ENCODE assay signal across 26 cellular contexts in genomic region chr13:44459674-44460073, GRCh38.
"Had no signal": no experiment of that assay in that cellular context is flagged by ENCODE, and none has a peak within 500 bp of the region (broad histone marks: within the 10 kb centered on the region; RNA-seq: fewer than 3 reads in every experiment).

No MANE protein-coding gene starts in this region.

- H3K4me3 Mint-ChIP-seq: activated CD4-positive, alpha-beta memory T cell treated with anti-CD3 and anti-CD28 coated beads for 36 hours; activated CD4-positive, alpha-beta T cell treated with anti-CD3 and anti-CD28 coated beads for 36 hours; activated CD4-positive, alpha-beta T cell treated with anti-CD3 and anti-CD28 coated beads, Interleukin-2, amount 10 ng/mL, durations not matched to agents 24 days and 14 days; activated CD8-positive, alpha-beta memory T cell treated with anti-CD3 and anti-CD28 coated beads, Interleukin-2, amount 10 ng/mL, durations not matched to agents 7 days and 5 days; activated CD8-positive, alpha-beta T cell treated with anti-CD3 and anti-CD28 coated beads, Interleukin-2, amount 10 ng/mL, durations not matched to agents 7 days and 5 days; activated naive CD4-positive, alpha-beta T cell treated with anti-CD3 and anti-CD28 coated beads for 36 hours; activated naive CD4-positive, alpha-beta T cell treated with anti-CD3 and anti-CD28 coated beads, Interleukin-2, amount 50 U/mL, for 24 hours; activated naive CD8-positive, alpha-beta T cell treated with anti-CD3 and anti-CD28 coated beads for 36 hours; activated T-helper 1 cell treated with anti-CD3 and anti-CD28 coated beads, Interleukin-12 subunit alpha, Interleukin-12 subunit beta, Interleukin-2, Interleukin-4 antibody, amounts not matched to agents 30 ng/mL and 10 ng/mL and 1 ng/mL, durations not matched to agents 14 hours and 24 hours and 36 hours had no signal

- H3K27me3 ChIP-seq: body of pancreas, colonic mucosa, esophagus squamous epithelium, gastroesophageal sphincter had no signal

- H3K9me3 Mint-ChIP-seq: activated CD4-positive, alpha-beta memory T cell treated with anti-CD3 and anti-CD28 coated beads for 36 hours; activated naive CD4-positive, alpha-beta T cell treated with anti-CD3 and anti-CD28 coated beads, Interleukin-2, amount 50 U/mL, for 24 hours; activated naive CD8-positive, alpha-beta T cell treated with anti-CD3 and anti-CD28 coated beads for 36 hours; activated T-helper 1 cell treated with anti-CD3 and anti-CD28 coated beads, Interleukin-12 subunit alpha, Interleukin-12 subunit beta, Interleukin-2, Interleukin-4 antibody, amounts not matched to agents 30 ng/mL and 10 ng/mL and 1 ng/mL, durations not matched to agents 14 hours and 24 hours and 36 hours; activated T-helper 2 cell treated with anti-CD3 and anti-CD28 coated beads, Interferon-gamma antibody, Interleukin-2, Interleukin-4, amounts not matched to agents 10 μg/mL and 5 μg/mL and 100 μg/mL, durations not matched to agents 14 hours and 24 hours and 36 hours had no signal

- H3K36me3 ChIP-seq: colonic mucosa had no signal

- H3K36me3 Mint-ChIP-seq: activated CD4-positive, alpha-beta memory T cell treated with anti-CD3 and anti-CD28 coated beads for 36 hours; activated CD8-positive, alpha-beta memory T cell treated with anti-CD3 and anti-CD28 coated beads, Interleukin-2, amount 10 ng/mL, durations not matched to agents 7 days and 5 days; activated naive CD8-positive, alpha-beta T cell treated with anti-CD3 and anti-CD28 coated beads for 36 hours had no signal

- ATAC-seq: activated CD4-positive, alpha-beta T cell treated with anti-CD3 and anti-CD28 coated beads for 36 hours; activated CD8-positive, alpha-beta memory T cell treated with anti-CD3 and anti-CD28 coated beads, Interleukin-2, amount 10 ng/mL, durations not matched to agents 7 days and 5 days; activated CD8-positive, alpha-beta T cell treated with anti-CD3 and anti-CD28 coated beads, Interleukin-2, amount 10 ng/mL, durations not matched to agents 7 days and 5 days; body of pancreas had no signal

- DNase-seq: activated CD4-positive, alpha-beta memory T cell treated with anti-CD3 and anti-CD28 coated beads for 36 hours; activated CD4-positive, alpha-beta T cell treated with anti-CD3 and anti-CD28 coated beads for 36 hours; activated CD4-positive, alpha-beta T cell treated with anti-CD3 and anti-CD28 coated beads, Interleukin-2, amount 10 ng/mL, durations not matched to agents 24 days and 14 days; activated CD4-positive, CD25-positive, alpha-beta regulatory T cell; activated CD4-positive, CD25-positive, alpha-beta regulatory T cell treated with anti-CD3 and anti-CD28 coated beads, Interleukin-2, amount 50 U/mL, for 72 hours; activated CD8-positive, alpha-beta memory T cell treated with anti-CD3 and anti-CD28 coated beads, Interleukin-2, amount 10 ng/mL, durations not matched to agents 7 days and 5 days; activated CD8-positive, alpha-beta memory T cell treated with anti-CD3 and anti-CD28 coated beads, Interleukin-2, amount 50 U/mL, for 4 hours; activated CD8-positive, alpha-beta T cell treated with anti-CD3 and anti-CD28 coated beads, Interleukin-2, amount 10 ng/mL, durations not matched to agents 7 days and 5 days; activated effector memory CD4-positive, alpha-beta T cell treated with anti-CD3 and anti-CD28 coated beads, Interleukin-2, amount 50 U/mL, for 16 hours; activated naive CD4-positive, alpha-beta T cell treated with anti-CD3 and anti-CD28 coated beads for 36 hours; activated naive CD8-positive, alpha-beta T cell treated with anti-CD3 and anti-CD28 coated beads for 36 hours; activated T-cell treated with anti-CD3 and anti-CD28 coated beads, Interleukin-2, amount 50 U/mL, for 1 hour; activated T-cell treated with anti-CD3 and anti-CD28 coated beads, Interleukin-2, amount 50 U/mL, for 48 hours; anterior cingulate cortex; caudate nucleus; colonic mucosa; effector CD8-positive, alpha-beta T cell; esophagus squamous epithelium; foreskin melanocyte; T-helper 2 cell had no signal

- H3K27ac ChIP-seq: body of pancreas, colonic mucosa, epithelial cell of prostate, esophagus squamous epithelium, gastroesophageal sphincter had no signal

- H3K4me1 ChIP-seq: body of pancreas, colonic mucosa had no signal

- H3K4me3 ChIP-seq: body of pancreas, colonic mucosa, esophagus squamous epithelium, gastroesophageal sphincter had no signal

- H3K9me3 ChIP-seq: body of pancreas, colonic mucosa, esophagus squamous epithelium, gastroesophageal sphincter had no signal

- H3K27ac Mint-ChIP-seq: activated CD4-positive, alpha-beta memory T cell treated with anti-CD3 and anti-CD28 coated beads for 36 hours; activated CD4-positive, alpha-beta T cell treated with anti-CD3 and anti-CD28 coated beads for 36 hours; activated CD4-positive, alpha-beta T cell treated with anti-CD3 and anti-CD28 coated beads, Interleukin-2, amount 10 ng/mL, durations not matched to agents 24 days and 14 days; activated CD8-positive, alpha-beta memory T cell treated with anti-CD3 and anti-CD28 coated beads, Interleukin-2, amount 10 ng/mL, durations not matched to agents 7 days and 5 days; activated CD8-positive, alpha-beta T cell treated with anti-CD3 and anti-CD28 coated beads, Interleukin-2, amount 10 ng/mL, durations not matched to agents 7 days and 5 days; activated naive CD4-positive, alpha-beta T cell treated with anti-CD3 and anti-CD28 coated beads for 36 hours; activated naive CD4-positive, alpha-beta T cell treated with anti-CD3 and anti-CD28 coated beads, Interleukin-2, amount 50 U/mL, for 24 hours; activated naive CD8-positive, alpha-beta T cell treated with anti-CD3 and anti-CD28 coated beads for 36 hours; activated T-helper 1 cell treated with anti-CD3 and anti-CD28 coated beads, Interleukin-12 subunit alpha, Interleukin-12 subunit beta, Interleukin-2, Interleukin-4 antibody, amounts not matched to agents 30 ng/mL and 10 ng/mL and 1 ng/mL, durations not matched to agents 14 hours and 24 hours and 36 hours; activated T-helper 2 cell treated with anti-CD3 and anti-CD28 coated beads, Interferon-gamma antibody, Interleukin-2, Interleukin-4, amounts not matched to agents 10 μg/mL and 5 μg/mL and 100 μg/mL, durations not matched to agents 14 hours and 24 hours and 36 hours had no signal

- H3K27me3 Mint-ChIP-seq: activated CD4-positive, alpha-beta memory T cell treated with anti-CD3 and anti-CD28 coated beads for 36 hours; activated CD4-positive, alpha-beta T cell treated with anti-CD3 and anti-CD28 coated beads for 36 hours; activated CD8-positive, alpha-beta memory T cell treated with anti-CD3 and anti-CD28 coated beads, Interleukin-2, amount 10 ng/mL, durations not matched to agents 7 days and 5 days; activated naive CD4-positive, alpha-beta T cell treated with anti-CD3 and anti-CD28 coated beads, Interleukin-2, amount 50 U/mL, for 24 hours; activated naive CD8-positive, alpha-beta T cell treated with anti-CD3 and anti-CD28 coated beads for 36 hours had no signal
